ENCODE assay signal across 8 cellular contexts in the genomic region with DNA sequence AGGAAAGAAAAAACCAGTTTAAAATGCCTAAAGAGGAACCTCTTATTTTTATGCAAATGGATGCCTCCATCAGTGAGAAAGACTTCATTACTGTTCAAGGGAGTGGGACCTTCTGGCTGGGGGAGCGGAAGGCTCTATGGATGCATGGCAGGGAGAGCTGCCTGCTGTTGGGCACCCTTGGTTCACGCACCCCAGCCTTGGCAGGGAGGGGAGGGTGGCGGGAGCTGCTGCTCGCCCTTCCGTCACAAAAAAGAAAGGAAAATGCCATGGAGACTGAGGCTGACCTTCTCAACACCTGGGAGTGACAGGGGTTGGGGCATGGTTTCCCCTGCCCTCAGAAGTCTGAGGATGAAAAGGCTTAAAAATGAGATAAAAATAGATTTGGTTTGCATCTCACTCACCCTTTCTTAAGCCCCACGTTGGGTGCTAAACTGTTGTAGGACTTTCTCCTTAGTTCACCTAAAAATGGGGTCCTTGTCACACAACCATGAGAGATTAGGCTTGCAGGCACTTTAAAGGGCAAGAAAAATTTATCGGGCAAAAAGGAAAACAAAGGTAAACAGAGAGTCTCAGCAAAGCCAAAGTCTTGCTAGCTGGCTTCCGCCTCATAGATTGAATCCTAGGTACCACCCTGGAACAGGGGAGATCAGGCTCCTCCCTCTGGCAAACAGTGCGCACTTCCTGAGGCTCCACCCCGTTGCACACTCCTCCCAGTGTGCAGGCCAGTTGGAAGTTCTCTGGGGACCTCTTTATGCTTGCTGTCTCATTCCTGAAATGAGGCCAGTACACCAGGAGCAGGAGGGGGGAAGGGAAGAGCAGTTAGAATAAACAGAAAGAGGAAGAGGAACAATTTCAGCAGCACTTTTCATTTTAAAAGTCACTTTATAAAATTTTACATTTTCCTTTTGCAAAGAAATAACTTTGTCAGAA. TPM values are rescaled to one million over a fixed set of nuclear protein-coding genes. Genes with fewer than 3 reads are reported as not detected.
DNase-seq lines count a peak whose midpoint lies in the region; ATAC-seq and TF ChIP-seq lines count a peak whose summit lies in the region.

No MANE protein-coding gene starts in this region.

- TF ChIP-seq POLR2A in prostate gland (IDR thresholded peaks at IDR 0.05), result no peak

- H3K4me3 ChIP-seq in fibroblast of pulmonary artery (replicated peaks; ENCODE audit: low read depth, low read length) (no peak overlapping the region), prostate gland (no peak overlapping the region)

- ATAC-seq in HG02852 (IDR thresholded peaks at IDR 0.05; ENCODE audit: unreplicated experiment) (peak; percentile 84), HG03025 (IDR thresholded peaks at IDR 0.05; ENCODE audit: low FRiP score, unreplicated experiment) (no peak)

- TF ChIP-seq CTCF in fibroblast of pulmonary artery (IDR thresholded peaks at IDR 0.05; ENCODE audit: low read length, missing control alignments), result no peak
- no peak for TF ChIP-seq CTCF in prostate gland (IDR thresholded peaks at IDR 0.05)

- no peaks in the 10 kb centered on the region for H3K27me3 ChIP-seq in prostate gland (replicated peaks; ENCODE audit: insufficient read depth)

- peak overlapping the region; percentile 48 to 52 for H3K27ac ChIP-seq in prostate gland

- no peaks in the 10 kb centered on the region for H3K36me3 ChIP-seq in prostate gland

- peak; percentile 13 for DNase-seq in stimulated activated CD4-positive, alpha-beta T cell treated with anti-CD3 and anti-CD28 coated beads, Interleukin-1b, Interleukin-23, amount 100 ng/mL, for 48 hours
- DNase-seq in stimulated activated CD4-positive, alpha-beta T cell treated with anti-CD3 and anti-CD28 coated beads, Interleukin-12 subunit alpha, Interleukin-12 subunit beta, amount 100 ng/mL, for 4 hours, result no peak
- DNase-seq in OCI-M1 (lab: John Stamatoyannopoulos, UW) (peak; percentile 88), fibroblast of pulmonary artery (ENCODE audit: low read depth) (peak; percentile 78), prostate gland (ENCODE audit: low spot score) (peak; percentile 11), EL (no peak)

- no peaks in the 10 kb centered on the region for H3K9me3 ChIP-seq in prostate gland

- intact Hi-C loops in prostate gland (cut with DNase I), result no loop called here

- 68% methylated on average over 10 of the region's 10 CpGs for WGBS in prostate gland

- no peaks in the 10 kb centered on the region for H3K4me1 ChIP-seq in prostate gland (replicated peaks)

RNA-seq across cellular contexts. Expression of gene PHKB, which starts 31.6 kb away (rescaled TPM):
- total RNA-seq in prostate gland, result 10 to 100 TPM; 70.1 to 93.7 TPM

RNA-seq across cellular contexts. Expression of gene ITFG1, which starts 31.8 kb away (rescaled TPM):
- 100 to 1,000 TPM in 1 of 2 donors, 10 to 100 TPM in 1; 49.1 to 104 TPM for total RNA-seq in prostate gland

Comparison
In these comparisons a context has a peak if more than half of its experiments do, and no peak if none do; other contexts are left out.
1. DNase-seq: peak in stimulated activated CD4-positive, alpha-beta T cell treated with anti-CD3 and anti-CD28 coated beads, Interleukin-1b, Interleukin-23, amount 100 ng/mL, for 48 hours (single experiment), OCI-M1 (single experiment), fibroblast of pulmonary artery (single experiment) and prostate gland (single experiment); none in stimulated activated CD4-positive, alpha-beta T cell treated with anti-CD3 and anti-CD28 coated beads, Interleukin-12 subunit alpha, Interleukin-12 subunit beta, amount 100 ng/mL, for 4 hours (single experiment) and EL (single experiment).